In genomic region chr9:76626980-76627379, GRCh38 we compare ENCODE assay signal across 27 cellular contexts.
"Had no signal": no experiment of that assay in that cellular context is flagged by ENCODE, and none has a peak within 500 bp of the region (broad histone marks: within the 10 kb centered on the region; RNA-seq: fewer than 3 reads in every experiment).

No MANE protein-coding gene starts in this region.

- DNase-seq: effector memory CD4-positive, alpha-beta T cell; foreskin keratinocyte; heart left ventricle; kidney; stimulated activated CD4-positive, alpha-beta T cell treated with anti-CD3 and anti-CD28 coated beads, Interleukin-12 subunit alpha, Interleukin-12 subunit beta, amount 100 ng/mL, for 4 hours; stimulated activated CD4-positive, alpha-beta T cell treated with anti-CD3 and anti-CD28 coated beads, Interleukin-1b, Interleukin-23, amount 100 ng/mL, for 48 hours; stimulated activated CD4-positive, alpha-beta T cell treated with anti-CD3 and anti-CD28 coated beads, Interleukin-4, amount 100 ng/mL, for 1 hour; stimulated activated CD8-positive, alpha-beta memory T cell treated with anti-CD3 and anti-CD28 coated beads, Interleukin-4, amount 100 ng/mL, for 48 hours; stimulated activated naive CD4-positive, alpha-beta T cell treated with Interleukin-2 at 50 U/mL for 16 hours; stomach; thyroid gland; trophoblast cell had no signal

- H3K36me3 Mint-ChIP-seq: memory B cell; natural killer cell treated with Interleukin-12 subunit alpha and Interleukin-12 subunit beta and Interleukin-15 and Interleukin-18, amount 100 ng/mL, for 72 hours had no signal

- H3K27me3 ChIP-seq: esophagus muscularis mucosa, foreskin keratinocyte, gastroesophageal sphincter, heart left ventricle, hepatocyte, right atrium auricular region, stomach, thyroid gland, vagina had no signal

- H3K36me3 ChIP-seq: heart left ventricle, prostate gland, right atrium auricular region, thyroid gland, vagina had no signal

- H3K27ac Mint-ChIP-seq: dendritic cell treated with granulocyte-macrophage colony-stimulating factor and Interleukin-4, amounts not matched to agents 40 ng/mL and 50 ng/mL, for 4 days; memory B cell; natural killer cell treated with Interleukin-12 subunit alpha and Interleukin-12 subunit beta and Interleukin-15 and Interleukin-18, amount 100 ng/mL, for 72 hours had no signal

- H3K4me3 Mint-ChIP-seq: dendritic cell treated with granulocyte-macrophage colony-stimulating factor and Interleukin-4, amounts not matched to agents 40 ng/mL and 50 ng/mL, for 4 days; memory B cell; natural killer cell treated with Interleukin-12 subunit alpha and Interleukin-12 subunit beta and Interleukin-15 and Interleukin-18, amount 100 ng/mL, for 72 hours; neural crest cell had no signal

- H3K9me3 ChIP-seq: esophagus muscularis mucosa, gastroesophageal sphincter, heart left ventricle, prostate gland, right atrium auricular region, stomach, thyroid gland, vagina had no signal

- H3K27me3 Mint-ChIP-seq: dendritic cell treated with granulocyte-macrophage colony-stimulating factor and Interleukin-4, amounts not matched to agents 40 ng/mL and 50 ng/mL, for 4 days had no signal

- ATAC-seq: foreskin keratinocyte; gastroesophageal sphincter; heart left ventricle; left lobe of liver; natural killer cell treated with Interleukin-12 subunit alpha and Interleukin-12 subunit beta and Interleukin-15 and Interleukin-18, amount 100 ng/mL, for 72 hours; sciatic nerve had no signal

- H3K79me2 ChIP-seq: hepatocyte had no signal

- H3K4me1 ChIP-seq: foreskin keratinocyte, prostate gland, right atrium auricular region, vagina had no signal

- H2AFZ ChIP-seq: hepatocyte had no signal

- H3K4me3 ChIP-seq: esophagus muscularis mucosa, gastroesophageal sphincter, heart left ventricle, hepatocyte, lung, prostate gland, right atrium auricular region, smooth muscle cell, stomach, thyroid gland, vagina had no signal

- H3K27ac ChIP-seq: esophagus muscularis mucosa, foreskin keratinocyte, gastroesophageal sphincter, heart left ventricle, hepatocyte, prostate gland, right atrium auricular region, stomach, thyroid gland, vagina had no signal

- FAIRE-seq: endothelial cell of umbilical vein, kidney had no signal

- H3K9me3 Mint-ChIP-seq: dendritic cell treated with granulocyte-macrophage colony-stimulating factor and Interleukin-4, amounts not matched to agents 40 ng/mL and 50 ng/mL, for 4 days; memory B cell; natural killer cell treated with Interleukin-12 subunit alpha and Interleukin-12 subunit beta and Interleukin-15 and Interleukin-18, amount 100 ng/mL, for 72 hours; neural crest cell had no signal

- H3K4me2 ChIP-seq: hepatocyte, smooth muscle cell had no signal
